In the genomic region with DNA sequence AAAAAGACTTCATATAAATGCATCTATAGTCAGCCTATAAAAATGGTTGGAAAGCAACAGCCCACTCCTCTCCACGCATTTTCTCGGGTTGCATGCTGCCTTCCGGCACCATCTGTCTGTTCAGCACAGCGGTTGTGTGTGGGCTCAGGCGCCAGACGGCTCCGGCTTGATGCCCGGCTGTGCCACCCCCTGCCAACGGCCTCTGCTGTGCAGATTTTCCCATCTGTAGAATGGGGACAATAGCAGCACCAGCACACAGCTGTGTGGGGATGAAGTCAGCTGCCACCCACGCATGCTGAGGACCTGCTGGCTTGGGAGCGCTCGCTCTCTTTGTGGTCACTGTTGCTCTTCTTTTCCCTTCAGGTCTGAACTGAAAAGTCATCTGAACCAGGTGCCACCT, we compare ENCODE assay signal across 14 cellular contexts.
"Had no signal": no experiment of that assay in that cellular context is flagged by ENCODE, and none has a peak within 500 bp of the region (broad histone marks: within the 10 kb centered on the region; RNA-seq: fewer than 3 reads in every experiment).

No MANE protein-coding gene starts in this region.

- H3K36me3 ChIP-seq: cardiac muscle cell, colonic mucosa had no signal

- H3K4me3 Mint-ChIP-seq: activated naive CD4-positive, alpha-beta T cell treated with anti-CD3 and anti-CD28 coated beads for 36 hours; nephron progenitor cell; stimulated activated naive CD8-positive, alpha-beta T cell treated with anti-CD3 and anti-CD28 coated beads, Interleukin-15, amount 100 ng/mL, for 72 hours had no signal

- H3K9me3 ChIP-seq: colonic mucosa, testis, upper lobe of left lung had no signal

- H3K27ac Mint-ChIP-seq: activated naive CD4-positive, alpha-beta T cell treated with anti-CD3 and anti-CD28 coated beads for 36 hours; activated T-helper 2 cell treated with anti-CD3 and anti-CD28 coated beads, Interferon-gamma antibody, Interleukin-2, Interleukin-4, amounts not matched to agents 10 μg/mL and 5 μg/mL and 100 μg/mL, durations not matched to agents 14 hours and 24 hours and 36 hours; nephron progenitor cell; stimulated activated naive CD8-positive, alpha-beta T cell treated with anti-CD3 and anti-CD28 coated beads, Interleukin-15, amount 100 ng/mL, for 72 hours had no signal

- H3K27me3 ChIP-seq: cardiac muscle cell, colonic mucosa, testis, upper lobe of left lung had no signal

- H3K9me3 Mint-ChIP-seq: activated naive CD4-positive, alpha-beta T cell treated with anti-CD3 and anti-CD28 coated beads for 36 hours; activated T-helper 2 cell treated with anti-CD3 and anti-CD28 coated beads, Interferon-gamma antibody, Interleukin-2, Interleukin-4, amounts not matched to agents 10 μg/mL and 5 μg/mL and 100 μg/mL, durations not matched to agents 14 hours and 24 hours and 36 hours; nephron progenitor cell; stimulated activated naive CD8-positive, alpha-beta T cell treated with anti-CD3 and anti-CD28 coated beads, Interleukin-15, amount 100 ng/mL, for 72 hours had no signal

- ATAC-seq: activated CD4-positive, CD25-positive, alpha-beta regulatory T cell treated with anti-CD3 and anti-CD28 coated beads, Interleukin-2, amount 50 U/mL, for 24 hours; esophagus mucosa; sciatic nerve; stimulated activated naive CD8-positive, alpha-beta T cell treated with anti-CD3 and anti-CD28 coated beads, Interleukin-15, amount 100 ng/mL, for 72 hours had no signal

- H3K27me3 Mint-ChIP-seq: stimulated activated naive CD8-positive, alpha-beta T cell treated with anti-CD3 and anti-CD28 coated beads, Interleukin-15, amount 100 ng/mL, for 72 hours had no signal

- DNase-seq: activated CD4-positive, alpha-beta T cell treated with anti-CD3 and anti-CD28 coated beads, Interleukin-2, amount 50 U/mL, for 4 hours; activated naive CD4-positive, alpha-beta T cell treated with anti-CD3 and anti-CD28 coated beads for 36 hours; colonic mucosa; mesendoderm; nephron progenitor cell; stimulated activated CD4-positive, alpha-beta T cell treated with anti-CD3 and anti-CD28 coated beads, Interleukin-1b, Interleukin-23, amount 100 ng/mL, for 48 hours; stimulated activated naive CD8-positive, alpha-beta T cell treated with anti-CD3 and anti-CD28 coated beads, Interleukin-15, amount 100 ng/mL, for 72 hours; testis; upper lobe of left lung had no signal

- H3K4me3 ChIP-seq: cardiac muscle cell, colonic mucosa, testis, upper lobe of left lung had no signal

- H3K4me1 ChIP-seq: colonic mucosa, testis had no signal

- H3K27ac ChIP-seq: cardiac muscle cell, colonic mucosa, testis, upper lobe of left lung had no signal
